32 cellular contexts compared by ENCODE assay signal in genomic region chr12:49284672-49285071, GRCh38. TPM values are rescaled to one million over a fixed set of nuclear protein-coding genes. Genes with fewer than 3 reads are reported as not detected.
"Had no signal": no experiment of that assay in that cellular context is flagged by ENCODE, and none has a peak within 500 bp of the region (broad histone marks: within the 10 kb centered on the region; RNA-seq: fewer than 3 reads in every experiment).

No MANE protein-coding gene starts in this region.

- H3K4me3 Mint-ChIP-seq: activated CD4-positive, alpha-beta T cell treated with anti-CD3 and anti-CD28 coated beads, Interleukin-2, amount 10 ng/mL, durations not matched to agents 24 days and 14 days; activated CD8-positive, alpha-beta T cell treated with anti-CD3 and anti-CD28 coated beads for 36 hours; activated naive CD4-positive, alpha-beta T cell treated with anti-CD3 and anti-CD28 coated beads, Interleukin-2, amount 10 ng/mL, durations not matched to agents 7 days and 5 days; activated naive CD8-positive, alpha-beta T cell; central memory CD8-positive, alpha-beta T cell; T-helper 1 cell treated with Interleukin-12 subunit alpha and Interleukin-12 subunit beta and Interleukin-4 antibody, amounts not matched to agents 30 μg/mL and 1 μg/mL, for 36 hours; T-helper 2 cell treated with Interferon-gamma antibody and Interleukin-4, amounts not matched to agents 5 μg/mL and 100 μg/mL, for 36 hours had no signal

- H3K27ac ChIP-seq: ascending aorta, cardiac muscle cell, KMS-11, Peyer's patch, SJSA1 had no signal

- DNase-seq: activated CD4-positive, alpha-beta T cell treated with anti-CD3 and anti-CD28 coated beads, Interleukin-2, amount 10 ng/mL, durations not matched to agents 24 days and 14 days; activated CD4-positive, alpha-beta T cell treated with anti-CD3 and anti-CD28 coated beads, Interleukin-2, amount 50 U/mL, for 4 hours; activated CD8-positive, alpha-beta T cell treated with anti-CD3 and anti-CD28 coated beads for 36 hours; activated naive CD4-positive, alpha-beta T cell treated with anti-CD3 and anti-CD28 coated beads, Interleukin-2, amount 10 ng/mL, durations not matched to agents 7 days and 5 days; activated T-cell treated with anti-CD3 and anti-CD28 coated beads, Interleukin-2, amount 50 U/mL, for 1 hour; amygdala; NCI-H1092 treated with DMSO at 0.1 percent for 48 hours; NCI-H1417 treated with DMSO at 0.1 percent for 48 hours; NCI-H187 treated with DMSO at 0.1 percent for 48 hours; NCI-H2081; NCI-H345; NCI-H510A; NCI-H526; NCI-H748 treated with DMSO at 0.1 percent for 48 hours; NK-92 treated with Interleukin-12 subunit alpha and Interleukin-12 subunit beta, amount 100 ng/mL, for 24 hours; PC-3; RPMI8226; SHP77 treated with DMSO at 0.1 percent for 48 hours had no signal

- ATAC-seq: activated CD8-positive, alpha-beta T cell treated with anti-CD3 and anti-CD28 coated beads for 36 hours; PC-3 had no signal

- H3K9me3 Mint-ChIP-seq: activated CD4-positive, alpha-beta T cell treated with anti-CD3 and anti-CD28 coated beads, Interleukin-2, amount 10 ng/mL, durations not matched to agents 24 days and 14 days; activated CD8-positive, alpha-beta T cell treated with anti-CD3 and anti-CD28 coated beads for 36 hours; activated naive CD4-positive, alpha-beta T cell treated with anti-CD3 and anti-CD28 coated beads, Interleukin-2, amount 10 ng/mL, durations not matched to agents 7 days and 5 days; activated T-helper 2 cell treated with anti-CD3 and anti-CD28 coated beads, Interferon-gamma antibody, Interleukin-2, Interleukin-4, amounts not matched to agents 10 μg/mL and 5 μg/mL and 100 μg/mL, durations not matched to agents 14 hours and 24 hours and 36 hours; central memory CD8-positive, alpha-beta T cell; T-helper 1 cell treated with Interleukin-12 subunit alpha and Interleukin-12 subunit beta and Interleukin-4 antibody, amounts not matched to agents 30 μg/mL and 1 μg/mL, for 36 hours; T-helper 2 cell treated with Interferon-gamma antibody and Interleukin-4, amounts not matched to agents 5 μg/mL and 100 μg/mL, for 36 hours had no signal

- H3K36me3 Mint-ChIP-seq: activated naive CD4-positive, alpha-beta T cell treated with anti-CD3 and anti-CD28 coated beads, Interleukin-2, amount 10 ng/mL, durations not matched to agents 7 days and 5 days; activated naive CD8-positive, alpha-beta T cell had no signal

- H3K9ac ChIP-seq: KMS-11, SK-N-SH had no signal

- H3K4me1 Mint-ChIP-seq: central memory CD8-positive, alpha-beta T cell had no signal

- H3K4me1 ChIP-seq: ascending aorta, Peyer's patch, SJSA1 had no signal

- H3K4me3 ChIP-seq: ascending aorta, cardiac muscle cell, Peyer's patch, SJSA1 had no signal

- H3K4me2 ChIP-seq: KMS-11, SK-N-SH had no signal

- H3K27ac Mint-ChIP-seq: activated CD4-positive, alpha-beta T cell treated with anti-CD3 and anti-CD28 coated beads, Interleukin-2, amount 10 ng/mL, durations not matched to agents 24 days and 14 days; activated CD8-positive, alpha-beta T cell treated with anti-CD3 and anti-CD28 coated beads for 36 hours; activated naive CD4-positive, alpha-beta T cell treated with anti-CD3 and anti-CD28 coated beads, Interleukin-2, amount 10 ng/mL, durations not matched to agents 7 days and 5 days; activated naive CD8-positive, alpha-beta T cell; activated T-helper 2 cell treated with anti-CD3 and anti-CD28 coated beads, Interferon-gamma antibody, Interleukin-2, Interleukin-4, amounts not matched to agents 10 μg/mL and 5 μg/mL and 100 μg/mL, durations not matched to agents 14 hours and 24 hours and 36 hours; T-helper 1 cell treated with Interleukin-12 subunit alpha and Interleukin-12 subunit beta and Interleukin-4 antibody, amounts not matched to agents 30 μg/mL and 1 μg/mL, for 36 hours; T-helper 2 cell treated with Interferon-gamma antibody and Interleukin-4, amounts not matched to agents 5 μg/mL and 100 μg/mL, for 36 hours had no signal

- H3K27me3 ChIP-seq: ascending aorta, Peyer's patch, SJSA1 had no signal

- H3K36me3 ChIP-seq: ascending aorta, cardiac muscle cell, Peyer's patch, SJSA1 had no signal

- H3K9me3 ChIP-seq: ascending aorta, Peyer's patch, SJSA1, SK-N-SH had no signal

RNA-seq across cellular contexts. Expression of gene PRPH, which starts 10.3 kb away (rescaled TPM):
- total RNA-seq: activated CD8-positive, alpha-beta memory T cell treated with anti-CD3 and anti-CD28 coated beads for 36 hours; activated CD8-positive, alpha-beta T cell treated with anti-CD3 and anti-CD28 coated beads for 36 hours; activated T-helper 2 cell treated with anti-CD3 and anti-CD28 coated beads, Interferon-gamma antibody, Interleukin-2, Interleukin-4, amounts not matched to agents 10 μg/mL and 5 μg/mL and 100 μg/mL, durations not matched to agents 14 hours and 24 hours and 36 hours; ascending aorta; chondrocyte; SJSA1 had no signal

RNA-seq across cellular contexts. Expression of gene TROAP, which starts 38.4 kb away (rescaled TPM):
- total RNA-seq: ascending aorta had no signal

RNA-seq across cellular contexts. Expression of gene C1QL4, which starts 52.3 kb away (rescaled TPM):
- total RNA-seq: activated CD4-positive, alpha-beta T cell treated with anti-CD3 and anti-CD28 coated beads, Interleukin-2, amount 10 ng/mL, durations not matched to agents 24 days and 14 days; activated CD8-positive, alpha-beta memory T cell treated with anti-CD3 and anti-CD28 coated beads for 36 hours; activated CD8-positive, alpha-beta T cell treated with anti-CD3 and anti-CD28 coated beads for 36 hours; activated T-helper 2 cell treated with anti-CD3 and anti-CD28 coated beads, Interferon-gamma antibody, Interleukin-2, Interleukin-4, amounts not matched to agents 10 μg/mL and 5 μg/mL and 100 μg/mL, durations not matched to agents 14 hours and 24 hours and 36 hours; ascending aorta; cardiac muscle cell; Peyer's patch had no signal
- polyA plus RNA-seq: adipose tissue, cardiac muscle cell had no signal
